In the genomic region with DNA sequence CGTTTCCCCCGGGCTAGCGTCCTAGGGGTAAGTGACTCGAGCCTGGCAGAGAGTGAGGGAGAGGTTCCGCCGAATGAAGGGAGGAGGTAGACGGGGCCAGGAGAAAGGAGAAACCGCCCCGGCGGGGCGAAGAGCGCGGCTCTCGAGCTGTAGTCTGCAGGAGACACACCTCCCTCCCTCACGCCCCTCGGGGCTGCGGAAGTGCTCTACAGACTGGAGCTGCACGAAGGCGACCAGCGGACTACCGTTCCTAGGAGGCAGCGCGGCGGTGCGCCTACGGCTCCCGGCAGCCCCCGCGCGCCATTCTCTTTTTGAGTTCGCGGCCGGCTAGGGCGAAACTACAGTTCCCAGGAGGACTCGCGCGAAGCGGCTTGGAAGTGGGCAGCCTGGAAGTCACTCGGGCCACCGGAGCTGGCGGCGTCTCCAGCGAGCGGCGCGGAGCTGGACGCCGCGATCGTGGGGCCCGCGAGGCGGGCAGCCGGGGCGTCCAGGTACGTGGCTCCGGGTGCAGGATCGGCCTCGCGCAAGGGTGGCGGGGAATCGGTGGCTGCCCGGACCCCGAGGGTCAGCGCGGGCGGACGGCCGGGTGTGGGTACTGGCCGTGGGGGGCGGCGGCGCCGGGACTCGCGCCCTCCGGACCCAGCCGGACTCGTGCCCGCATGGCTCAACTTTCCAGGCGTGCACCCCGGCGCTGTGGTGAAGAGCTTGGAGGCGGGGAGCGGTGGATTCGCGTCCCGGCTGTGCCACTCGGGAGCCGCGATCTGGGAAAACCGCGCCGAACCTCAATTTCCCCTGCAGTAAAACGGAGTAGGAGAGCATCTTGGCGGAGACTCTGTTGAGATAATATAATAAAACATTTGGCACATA, we compare ENCODE assay signal across 8 cellular contexts. TPM values are rescaled to one million over a fixed set of nuclear protein-coding genes. Genes with fewer than 3 reads are reported as not detected.
DNase-seq lines count a peak whose midpoint lies in the region; ATAC-seq and TF ChIP-seq lines count a peak whose summit lies in the region.

A gene with protein sequence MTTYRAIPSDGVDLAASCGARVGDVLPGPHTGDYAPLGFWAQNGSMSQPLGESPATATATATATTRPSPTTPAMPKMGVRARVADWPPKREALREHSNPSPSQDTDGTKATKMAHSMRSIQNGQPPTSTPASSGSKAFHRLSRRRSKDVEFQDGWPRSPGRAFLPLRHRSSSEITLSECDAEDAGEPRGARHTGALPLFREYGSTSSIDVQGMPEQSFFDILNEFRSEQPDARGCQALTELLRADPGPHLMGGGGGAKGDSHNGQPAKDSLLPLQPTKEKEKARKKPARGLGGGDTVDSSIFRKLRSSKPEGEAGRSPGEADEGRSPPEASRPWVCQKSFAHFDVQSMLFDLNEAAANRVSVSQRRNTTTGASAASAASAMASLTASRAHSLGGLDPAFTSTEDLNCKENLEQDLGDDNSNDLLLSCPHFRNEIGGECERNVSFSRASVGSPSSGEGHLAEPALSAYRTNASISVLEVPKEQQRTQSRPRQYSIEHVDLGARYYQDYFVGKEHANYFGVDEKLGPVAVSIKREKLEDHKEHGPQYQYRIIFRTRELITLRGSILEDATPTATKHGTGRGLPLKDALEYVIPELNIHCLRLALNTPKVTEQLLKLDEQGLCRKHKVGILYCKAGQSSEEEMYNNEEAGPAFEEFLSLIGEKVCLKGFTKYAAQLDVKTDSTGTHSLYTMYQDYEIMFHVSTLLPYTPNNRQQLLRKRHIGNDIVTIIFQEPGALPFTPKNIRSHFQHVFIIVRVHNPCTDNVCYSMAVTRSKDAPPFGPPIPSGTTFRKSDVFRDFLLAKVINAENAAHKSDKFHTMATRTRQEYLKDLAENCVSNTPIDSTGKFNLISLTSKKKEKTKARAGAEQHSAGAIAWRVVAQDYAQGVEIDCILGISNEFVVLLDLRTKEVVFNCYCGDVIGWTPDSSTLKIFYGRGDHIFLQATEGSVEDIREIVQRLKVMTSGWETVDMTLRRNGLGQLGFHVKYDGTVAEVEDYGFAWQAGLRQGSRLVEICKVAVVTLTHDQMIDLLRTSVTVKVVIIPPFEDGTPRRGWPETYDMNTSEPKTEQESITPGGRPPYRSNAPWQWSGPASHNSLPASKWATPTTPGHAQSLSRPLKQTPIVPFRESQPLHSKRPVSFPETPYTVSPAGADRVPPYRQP (N-terminal part only) (plus strand): TSS at position 341 of the 867 bp plus-strand sequence. CDS start 174,358 bp downstream, outside the sequence.

- H3K9me3 ChIP-seq in SU-DHL-6 (ENCODE audit: insufficient read depth, low read length): no peaks in the 10 kb centered on the region
- H3K9me3 ChIP-seq in parathyroid adenoma (ENCODE audit: control insufficient read depth, low read length): no peaks in the 10 kb centered on the region
- no peaks in the 10 kb centered on the region for H3K9me3 ChIP-seq in transverse colon

- TF ChIP-seq EP300 in transverse colon (IDR thresholded peaks at IDR 0.05; ENCODE audit: low read depth): no peak

- peak; percentile 87 for ATAC-seq in HG02678 (IDR thresholded peaks at IDR 0.05; ENCODE audit: unreplicated experiment)
- ATAC-seq in Right ventricle myocardium superior (ENCODE audit: poor library complexity): peak; percentile 99

- H3K36me3 ChIP-seq in SU-DHL-6 (ENCODE audit: low read length) (no peaks in the 10 kb centered on the region), parathyroid adenoma (ENCODE audit: control insufficient read depth, insufficient read depth, low read length) (no peaks in the 10 kb centered on the region), transverse colon (no peaks in the 10 kb centered on the region)

- TF ChIP-seq CTCF in SU-DHL-6 (IDR thresholded peaks at IDR 0.05; ENCODE audit: insufficient read depth, low read length, poor library complexity, severe bottlenecking) (no peak), parathyroid adenoma (IDR thresholded peaks at IDR 0.05) (no peak), transverse colon (IDR thresholded peaks at IDR 0.05) (peak in 1 of 5 experiments; percentile 1)

- H3K9ac ChIP-seq in SU-DHL-6 (ENCODE audit: low read length): peak within 1 kb of the TSS; percentile 93
- H3K9ac ChIP-seq in parathyroid adenoma: peak within 1 kb of the TSS; percentile 41

- intact Hi-C loops in Right ventricle myocardium superior (cut with DNase I): loop anchor here (10.0 kb wide), 1 partner anchor 418 kb away; no protein-coding TSS in a partner anchor
- intact Hi-C loops in transverse colon (cut with DNase I; ENCODE audit: low total_unique reads): no loop called here

- peaks cover 3% of the 10 kb centered on the region for H3K4me1 ChIP-seq in parathyroid adenoma
- peaks cover 4 to 18% (median 13%) of the 10 kb centered on the region in 4 donors for H3K4me1 ChIP-seq in transverse colon

- H3K27me3 ChIP-seq in SU-DHL-6 (ENCODE audit: low read length) (no peaks in the 10 kb centered on the region), parathyroid adenoma (ENCODE audit: control insufficient read depth, insufficient read depth, low read length) (no peaks in the 10 kb centered on the region), transverse colon (no peaks in the 10 kb centered on the region)

- peak within 1 kb of the TSS; percentile 94 for H3K27ac ChIP-seq in SU-DHL-6 (ENCODE audit: low read depth, low read length)
- H3K27ac ChIP-seq in parathyroid adenoma: peak within 1 kb of the TSS; percentile 57
- H3K27ac ChIP-seq in transverse colon: peak within 1 kb of the TSS; percentile 78 to 87 (median 85)

- no peaks in the 10 kb centered on the region for H4K20me1 ChIP-seq in SU-DHL-6 (ENCODE audit: low read depth, low read length)

- in situ Hi-C loops in transverse colon (cut with MboI; ENCODE audit: low pct_ligation_motif_present in 1 of 4, low pct_unique_long_range_greater_than_20kb in 1 of 4, low sequenced_read_pairs in 3 of 4): loop anchor here in 3 of 4 donors (10.0 to 25.0 kb wide), 3 partner anchors 180 to 430 kb away; a partner anchor contains a TSS

- H3K4me3 ChIP-seq in SU-DHL-6 (ENCODE audit: insufficient read depth, low read length, poor library complexity, severe bottlenecking): peak within 1 kb of the TSS; percentile 88
- peak within 1 kb of the TSS; percentile 81 for H3K4me3 ChIP-seq in parathyroid adenoma (ENCODE audit: low read depth, low read length)
- peak within 1 kb of the TSS; percentile 88 to 98 (median 96) for H3K4me3 ChIP-seq in transverse colon

- peaks cover 50% of the 10 kb centered on the region for H3K79me2 ChIP-seq in SU-DHL-6 (ENCODE audit: insufficient read depth, low read length)
- peaks cover 11% of the 10 kb centered on the region for H3K79me2 ChIP-seq in parathyroid adenoma

- peak; percentile 92 for DNase-seq in NCI-H128 (lab: John Stamatoyannopoulos, UW; ENCODE audit: unreplicated experiment)
- peak; percentile 86 for DNase-seq in activated naive CD8-positive, alpha-beta T cell treated with anti-CD3 and anti-CD28 coated beads, Interleukin-2, amount 50 U/mL, for 16 hours (ENCODE audit: low read depth, low spot score)
- DNase-seq in Right ventricle myocardium superior: peak; percentile 97
- peak; percentile 97 for DNase-seq in transverse colon

- H3K4me2 ChIP-seq in SU-DHL-6 (ENCODE audit: low read depth, low read length, poor library complexity, severe bottlenecking): peak within 1 kb of the TSS; percentile 97
- peak within 1 kb of the TSS; percentile 93 for H3K4me2 ChIP-seq in parathyroid adenoma (ENCODE audit: low read length)

- peak; percentile 68 for TF ChIP-seq POLR2A in GM10847 (IDR thresholded peaks at IDR 0.05; ENCODE audit: extremely low read depth, insufficient read length)
- TF ChIP-seq POLR2A in transverse colon (IDR thresholded peaks at IDR 0.05): peak; percentile 49

- peak within 1 kb of the TSS; percentile 78 for H2AFZ ChIP-seq in SU-DHL-6 (ENCODE audit: low read depth, low read length, severe bottlenecking)
- H2AFZ ChIP-seq in parathyroid adenoma: peak within 1 kb of the TSS; percentile 98

- WGBS in transverse colon (ENCODE audit: low coverage in 1 of 2), 2 donors: 0% methylated on average over 93 of the region's 96 CpGs; no CpG with 5 or more reads in 1 of the 2 donors

- H3F3A ChIP-seq in SU-DHL-6 (ENCODE audit: insufficient read depth): peaks cover 63% of the 10 kb centered on the region

- H3K9me2 ChIP-seq in SU-DHL-6 (replicated peaks; ENCODE audit: insufficient read depth, low read length): no peaks in the 10 kb centered on the region

RNA-seq across cellular contexts. Expression of the gene that starts here (rescaled TPM):
- total RNA-seq in Right ventricle myocardium superior: 8.5 TPM
- total RNA-seq in transverse colon: 100 to 1,000 TPM; 191 to 284 (median 231) TPM

Comparison
In these comparisons a context has a peak if more than half of its experiments do, and no peak if none do; other contexts are left out.
1. Peak in every context shown above with its lines: DNase-seq, ATAC-seq, H3K4me3 ChIP-seq and H3K27ac ChIP-seq.
2. RNA of the gene that starts here (total RNA-seq): 191 to 284 TPM in transverse colon; 8.5 TPM in Right ventricle myocardium superior (single experiment); every median in the first group is over 10 times any median in the second.